24 cellular contexts compared by ENCODE assay signal in the genomic region with DNA sequence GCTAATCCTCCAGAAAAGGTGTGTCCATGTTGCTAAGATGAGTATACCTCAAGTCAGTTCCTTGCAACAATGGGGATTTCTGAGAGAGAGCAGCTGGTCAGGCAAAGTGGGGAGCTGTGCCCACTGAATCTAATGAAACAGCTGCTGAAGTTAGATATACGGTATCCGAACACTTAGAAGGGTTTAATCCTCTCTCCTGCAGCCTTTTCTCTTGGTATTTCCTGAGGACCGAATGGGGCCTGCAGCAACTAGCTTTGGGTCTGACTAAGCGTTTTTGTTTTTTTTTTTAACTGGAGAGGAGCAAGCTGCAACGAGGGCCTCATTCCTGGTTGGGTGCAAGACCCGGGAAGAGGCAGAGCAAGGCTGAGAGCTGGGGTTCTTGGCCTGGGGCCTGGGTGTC. TPM values are rescaled to one million over a fixed set of nuclear protein-coding genes. Genes with fewer than 3 reads are reported as not detected.
DNase-seq lines count a peak whose midpoint lies in the region; ATAC-seq and TF ChIP-seq lines count a peak whose summit lies in the region.
"Had no signal": no experiment of that assay in that cellular context is flagged by ENCODE, and none has a peak within 500 bp of the region (broad histone marks: within the 10 kb centered on the region; RNA-seq: fewer than 3 reads in every experiment).

No MANE protein-coding gene starts in this region.

- peaks cover 12% of the 10 kb centered on the region for H3K4me1 Mint-ChIP-seq in WTC11
- H3K4me1 Mint-ChIP-seq: stimulated activated effector memory CD8-positive, alpha-beta T cell treated with anti-CD3 and anti-CD28 coated beads, Interleukin-12 subunit alpha, Interleukin-12 subunit beta, amount 100 ng/mL, for 72 hours; T-helper 17 cell had no signal

- H4K20me1 ChIP-seq in fibroblast of lung (ENCODE audit: control insufficient read depth, extremely low read depth, insufficient read depth, low read length), result no peaks in the 10 kb centered on the region

- POLR2A ChIA-PET in WTC11 (lab: Charles Lee), result interaction anchor here (0.7 kb wide), 1 partner anchor 31 kb away, joined by 3 read pairs; no protein-coding TSS in a partner anchor

- ATAC-seq in WTC11 (no peak), right lobe of liver (no peak)
- no peak for ATAC-seq in activated naive CD4-positive, alpha-beta T cell treated with anti-CD3 and anti-CD28 coated beads, Interleukin-2, amount 50 U/mL, for 72 hours
- ATAC-seq: gastroesophageal sphincter; left cardiac atrium; stimulated activated effector memory CD8-positive, alpha-beta T cell treated with anti-CD3 and anti-CD28 coated beads, Interleukin-12 subunit alpha, Interleukin-12 subunit beta, amount 100 ng/mL, for 72 hours; T-helper 17 cell had no signal

- H3K4me2 ChIP-seq in fibroblast of lung (ENCODE audit: extremely low read depth, insufficient read depth, low read length), result no peak overlapping the region
- peak overlapping the region; percentile 25 for H3K4me2 ChIP-seq in skeletal muscle satellite cell (ENCODE audit: low read length)

- H3K27me3 Mint-ChIP-seq in WTC11 (ENCODE audit: low read depth), result no peaks in the 10 kb centered on the region; the same call in none of the 2 replicates

- H3K27ac ChIP-seq in fibroblast of lung (ENCODE audit: insufficient read depth, low read length), result no peak overlapping the region
- no peak overlapping the region for H3K27ac ChIP-seq in right lobe of liver
- H3K27ac ChIP-seq: coronary artery, gastroesophageal sphincter, neutrophil, SJSA1, testis had no signal

- DNase-seq in HPDE6-E6E7 (ENCODE audit: extremely low spot score) (peak; percentile 55), WTC11 (ENCODE audit: low spot score) (no peak), fibroblast of lung (ENCODE audit: low read depth in 2 of 2) (peak; percentile 9 to 28), MG63 (no peak), right lobe of liver (no peak)
- no peak for DNase-seq in activated naive CD4-positive, alpha-beta T cell treated with anti-CD3 and anti-CD28 coated beads, Interleukin-2, amount 50 U/mL, for 72 hours (ENCODE audit: low spot score in 2 of 2)
- DNase-seq: activated CD4-positive, alpha-beta memory T cell treated with anti-CD3 and anti-CD28 coated beads for 36 hours; activated naive CD4-positive, alpha-beta T cell; activated T-cell treated with anti-CD3 and anti-CD28 coated beads for 4 hours; DMS79; left cardiac atrium; midbrain; NCI-H1092 treated with DMSO at 0.1 percent for 48 hours; NCI-H2081 treated with DMSO at 0.1 percent for 48 hours; NCI-H510A treated with DMSO at 0.1 percent for 48 hours; T-helper 17 cell; testis had no signal

- CTCF ChIA-PET in WTC11 (lab: Charles Lee), result interaction anchor here (1.2 kb wide), 1 partner anchor 74 kb away, joined by 6 read pairs; no protein-coding TSS in a partner anchor

- no peak for TF ChIP-seq POLR2A in right lobe of liver (IDR thresholded peaks at IDR 0.05)

- H3K9ac ChIP-seq in fibroblast of lung (ENCODE audit: insufficient read depth, low read length) (no peak overlapping the region), skeletal muscle satellite cell (ENCODE audit: low read depth, low read length) (peak overlapping the region; percentile 29)

- intact Hi-C loops in right lobe of liver (cut with DNase I), result no loop called here

- H3K4me1 ChIP-seq in fibroblast of lung (ENCODE audit: control insufficient read depth, extremely low read depth, insufficient read depth, low read length) (peaks cover 2% of the 10 kb centered on the region), skeletal muscle satellite cell (ENCODE audit: control insufficient read depth, insufficient read depth, low read length) (peaks cover 42% of the 10 kb centered on the region), right lobe of liver (no peaks in the 10 kb centered on the region)
- H3K4me1 ChIP-seq: gastroesophageal sphincter, testis had no signal

- H3K79me2 ChIP-seq in fibroblast of lung (ENCODE audit: control insufficient read depth, insufficient read depth, low read length), result no peaks in the 10 kb centered on the region

- no peaks in the 10 kb centered on the region for H3K36me3 Mint-ChIP-seq in WTC11
- H3K36me3 Mint-ChIP-seq in activated naive CD4-positive, alpha-beta T cell treated with anti-CD3 and anti-CD28 coated beads, Interleukin-2, amount 50 U/mL, for 72 hours, result no peaks in the 10 kb centered on the region
- H3K36me3 Mint-ChIP-seq: activated CD4-positive, alpha-beta memory T cell treated with anti-CD3 and anti-CD28 coated beads for 36 hours; stimulated activated effector memory CD8-positive, alpha-beta T cell treated with anti-CD3 and anti-CD28 coated beads, Interleukin-12 subunit alpha, Interleukin-12 subunit beta, amount 100 ng/mL, for 72 hours had no signal

- H3K36me3 ChIP-seq in fibroblast of lung (ENCODE audit: control insufficient read depth, insufficient read depth, low read length) (no peaks in the 10 kb centered on the region), skeletal muscle satellite cell (ENCODE audit: insufficient read depth, low read length) (no peaks in the 10 kb centered on the region), MG63 (no peaks in the 10 kb centered on the region), right lobe of liver (no peaks in the 10 kb centered on the region)
- H3K36me3 ChIP-seq: gastroesophageal sphincter, neutrophil, SJSA1 had no signal

- H3K27ac Mint-ChIP-seq in WTC11, result no peak overlapping the region
- H3K27ac Mint-ChIP-seq in activated naive CD4-positive, alpha-beta T cell treated with anti-CD3 and anti-CD28 coated beads, Interleukin-2, amount 50 U/mL, for 72 hours, result no peak overlapping the region
- H3K27ac Mint-ChIP-seq: activated CD4-positive, alpha-beta memory T cell treated with anti-CD3 and anti-CD28 coated beads for 36 hours; stimulated activated effector memory CD8-positive, alpha-beta T cell treated with anti-CD3 and anti-CD28 coated beads, Interleukin-12 subunit alpha, Interleukin-12 subunit beta, amount 100 ng/mL, for 72 hours; T-helper 17 cell had no signal

- H3K27me3 ChIP-seq in fibroblast of lung (ENCODE audit: control insufficient read depth, insufficient read depth, low read length) (no peaks in the 10 kb centered on the region), skeletal muscle satellite cell (ENCODE audit: control insufficient read depth, insufficient read depth, low read length) (no peaks in the 10 kb centered on the region), MG63 (no peaks in the 10 kb centered on the region), right lobe of liver (no peaks in the 10 kb centered on the region)
- H3K27me3 ChIP-seq: neutrophil, SJSA1, testis had no signal

- TF ChIP-seq CTCF in WTC11 (IDR thresholded peaks at IDR 0.05) (no peak), fibroblast of lung (conservative IDR thresholded peaks at IDR 0.05 in 1 of 2, IDR thresholded peaks at IDR 0.05 in 1 of 2; ENCODE audit: low read depth in 1 of 2, low read length in 2 of 2) (no peak), right lobe of liver (IDR thresholded peaks at IDR 0.05) (no peak)

- H2AFZ ChIP-seq in fibroblast of lung (ENCODE audit: low read length), result no peak overlapping the region

- H3K4me3 ChIP-seq in fibroblast of lung (replicated peaks in 1 of 4; ENCODE audit: control extremely low read depth in 1 of 4, insufficient read depth in 1 of 4, low read depth in 3 of 4, low read length in 4 of 4) (no peak overlapping the region), skeletal muscle satellite cell (ENCODE audit: low read length) (no peak overlapping the region), MG63 (no peak overlapping the region), right lobe of liver (no peak overlapping the region)
- H3K4me3 ChIP-seq: coronary artery, gastroesophageal sphincter, SJSA1, testis had no signal

- 41% methylated on average over 6 of the region's 6 CpGs for WGBS in right lobe of liver (ENCODE audit: insufficient coverage, low coverage, low lambda C conversion rate, missing lambda C conversion rate)

- H3K9me3 Mint-ChIP-seq in WTC11, result peaks cover 8% of the 10 kb centered on the region
- no peaks in the 10 kb centered on the region for H3K9me3 Mint-ChIP-seq in activated naive CD4-positive, alpha-beta T cell treated with anti-CD3 and anti-CD28 coated beads, Interleukin-2, amount 50 U/mL, for 72 hours
- H3K9me3 Mint-ChIP-seq: activated CD4-positive, alpha-beta memory T cell treated with anti-CD3 and anti-CD28 coated beads for 36 hours; stimulated activated effector memory CD8-positive, alpha-beta T cell treated with anti-CD3 and anti-CD28 coated beads, Interleukin-12 subunit alpha, Interleukin-12 subunit beta, amount 100 ng/mL, for 72 hours had no signal

- H3K9me3 ChIP-seq in fibroblast of lung (ENCODE audit: control insufficient read depth, insufficient read depth, low read depth, low read length) (no peaks in the 10 kb centered on the region), skeletal muscle satellite cell (replicated peaks; ENCODE audit: low read length) (no peaks in the 10 kb centered on the region), MG63 (peaks cover 2% of the 10 kb centered on the region; the same call in 1 of the 2 replicates), right lobe of liver (no peaks in the 10 kb centered on the region)
- H3K9me3 ChIP-seq: neutrophil, SJSA1, testis had no signal

- no peak overlapping the region for H3K4me3 Mint-ChIP-seq in WTC11
- H3K4me3 Mint-ChIP-seq: activated CD4-positive, alpha-beta memory T cell treated with anti-CD3 and anti-CD28 coated beads for 36 hours; stimulated activated effector memory CD8-positive, alpha-beta T cell treated with anti-CD3 and anti-CD28 coated beads, Interleukin-12 subunit alpha, Interleukin-12 subunit beta, amount 100 ng/mL, for 72 hours; T-helper 17 cell had no signal

TF ChIP-seq in WTC11, 78 proteins besides CTCF, POLR2A, EP300 and RAD21 (continues in another document):
- no peak for TF ChIP-seq KAT7 (CRISPR knock-in tag; IDR thresholded peaks at IDR 0.05; ENCODE audit: borderline replicate concordance)

RNA-seq across cellular contexts. Expression of gene BNC1, which starts 37.6 kb away (rescaled TPM):
- total RNA-seq in WTC11 (2021) (0.11 TPM in 1 of 3 replicates, not detected in the others), fibroblast of lung (7.7 and 14.2 TPM in 2 replicates), right lobe of liver (under 1 TPM in 3 of 6 experiments, not detected in 3; 0.12 to 0.31 (median 0.14) TPM)
- polyA plus RNA-seq in fibroblast of lung, result 5.7 and 14.8 TPM in 2 replicates
- 3.1 and 8.1 TPM in 2 replicates for polyA plus RNA-seq in fibroblast of lung (2012)
- polyA minus RNA-seq in fibroblast of lung (ENCODE audit: low replicate concordance), result 7.0 and 26.2 TPM in 2 replicates
- total RNA-seq in skeletal muscle satellite cell (2012; rRNA removed), result 3.7 and 5.8 TPM in 2 replicates
- 23.5 and 28.6 TPM in 2 replicates for total RNA-seq in MG63 (2014; rRNA removed; shearing (Covaris generic); ENCODE audit: low replicate concordance)
- not detected for total RNA-seq in activated naive CD4-positive, alpha-beta T cell treated with anti-CD3 and anti-CD28 coated beads, Interleukin-2, amount 50 U/mL, for 72 hours
- total RNA-seq: activated CD4-positive, alpha-beta memory T cell treated with anti-CD3 and anti-CD28 coated beads for 36 hours; HT-29; T-helper 17 cell had no signal

Comparison
In these comparisons a context has a peak if more than half of its experiments do, and no peak if none do; other contexts are left out.
1. DNase-seq: peak in HPDE6-E6E7 (single experiment) and fibroblast of lung (2 of 2); none in WTC11 (single experiment), MG63 (single experiment), activated naive CD4-positive, alpha-beta T cell treated with anti-CD3 and anti-CD28 coated beads, Interleukin-2, amount 50 U/mL, for 72 hours (0 of 2) and right lobe of liver (0 of 3).